ENCODE assay signal across 19 cellular contexts in the genomic region with DNA sequence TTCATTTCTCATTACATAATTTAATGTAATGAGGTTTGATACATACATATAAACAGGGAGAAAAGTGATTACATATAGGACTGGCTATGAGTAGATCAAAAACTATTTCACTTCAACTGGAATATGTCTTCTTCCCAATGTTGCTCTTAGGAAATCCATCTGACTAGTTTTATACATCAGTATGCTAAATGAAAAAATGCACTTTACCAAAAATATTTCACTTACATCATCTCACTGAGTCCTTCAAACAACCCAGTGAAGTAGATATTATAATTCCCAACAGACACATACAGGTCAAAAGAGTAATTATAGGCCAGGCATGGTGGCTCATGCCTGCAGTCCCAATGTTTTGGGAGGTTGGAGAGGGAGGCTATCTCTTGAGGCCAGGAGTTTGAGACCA.
DNase-seq lines count a peak whose midpoint lies in the region; ATAC-seq and TF ChIP-seq lines count a peak whose summit lies in the region.
"Had no signal": no experiment of that assay in that cellular context is flagged by ENCODE, and none has a peak within 500 bp of the region (broad histone marks: within the 10 kb centered on the region; RNA-seq: fewer than 3 reads in every experiment).

No MANE protein-coding gene starts in this region.

- H2AFZ ChIP-seq in GM23248: no peak overlapping the region
- H2AFZ ChIP-seq: GM23338 had no signal

- no peaks in the 10 kb centered on the region for H3K9me2 ChIP-seq in GM23248 (ENCODE audit: insufficient read depth)

- H3K18ac ChIP-seq in mesendoderm (ENCODE audit: low read length): no peak overlapping the region

- no peak for ATAC-seq in GM21737 (IDR thresholded peaks at IDR 0.05; ENCODE audit: unreplicated experiment)
- ATAC-seq: GM23338 had no signal

- H3K23ac ChIP-seq in mesendoderm (ENCODE audit: low read length): no peak overlapping the region

- H3K27ac Mint-ChIP-seq in chondrocyte (ENCODE audit: unreplicated experiment): peak overlapping the region; percentile 58
- H3K27ac Mint-ChIP-seq: CD4-positive, alpha-beta memory T cell; GM23338 had no signal

- no peak overlapping the region for H2BK15ac ChIP-seq in mesendoderm (replicated peaks; ENCODE audit: low read depth)

- in situ Hi-C loops in GM23248 (cut with MboI): no loop called here

- H3K27ac ChIP-seq in AG04450 (ENCODE audit: low read depth, low read length) (peak overlapping the region; percentile 57), GM23248 (no peak overlapping the region), mesendoderm (ENCODE audit: low read depth, low read length) (no peak overlapping the region)
- H3K27ac ChIP-seq: HL-60 had no signal

- no peak overlapping the region for H4K5ac ChIP-seq in mesendoderm (ENCODE audit: low read length)

- no peak overlapping the region for H3K4me3 Mint-ChIP-seq in chondrocyte (ENCODE audit: unreplicated experiment)
- H3K4me3 Mint-ChIP-seq: CD4-positive, alpha-beta memory T cell; GM23338 had no signal

- H3K36me3 ChIP-seq in GM23248 (ENCODE audit: low read depth) (no peaks in the 10 kb centered on the region), mesendoderm (ENCODE audit: control insufficient read depth, insufficient read depth, low read length) (no peaks in the 10 kb centered on the region)
- H3K36me3 ChIP-seq: BE2C had no signal

- H3K9me3 Mint-ChIP-seq in chondrocyte (ENCODE audit: low read depth): peaks cover 21% of the 10 kb centered on the region

- peaks cover 6% of the 10 kb centered on the region for H3K4me1 Mint-ChIP-seq in chondrocyte (ENCODE audit: low read depth)
- H3K4me1 Mint-ChIP-seq: CD4-positive, alpha-beta memory T cell; GM23338 had no signal

- no peak overlapping the region for H3K9ac ChIP-seq in GM23248
- no peak overlapping the region for H3K9ac ChIP-seq in mesendoderm (ENCODE audit: low read length)

- DNase-seq in AG04450 (ENCODE audit: low read depth, low spot score) (peak; percentile 32), GM23248 (peak; percentile 50), chondrocyte (ENCODE audit: low spot score) (no peak), fibroblast of villous mesenchyme (ENCODE audit: low read depth) (peak; percentile 43), DMS79 treated with DMSO at 0.1 percent for 48 hours (lab: John Stamatoyannopoulos, UW) (no peak), A172 (ENCODE audit: low spot score) (no peak), mesendoderm (no peak)
- DNase-seq: 8988T; BE2C; CD4-positive, alpha-beta memory T cell; Karpas-422; MM.1S; NCI-H1417; NCI-H1930; NCI-H2171 treated with DMSO at 0.1 percent for 48 hours; NCI-H82 had no signal

- no peak overlapping the region for H2BK120ac ChIP-seq in mesendoderm (ENCODE audit: low read depth, low read length)

- H3K4ac ChIP-seq in mesendoderm (ENCODE audit: low read depth, low read length): no peak overlapping the region

- no peak overlapping the region for H4K8ac ChIP-seq in mesendoderm (ENCODE audit: low read depth, low read length)

- no peaks in the 10 kb centered on the region for H3K36me3 Mint-ChIP-seq in chondrocyte (ENCODE audit: low read depth)
- H3K36me3 Mint-ChIP-seq: CD4-positive, alpha-beta memory T cell had no signal

- no peak overlapping the region for H3K56ac ChIP-seq in mesendoderm (ENCODE audit: low read length)

- no peaks in the 10 kb centered on the region for H4K20me1 ChIP-seq in GM23248 (ENCODE audit: insufficient read depth)

- no peaks in the 10 kb centered on the region for H3K27me3 ChIP-seq in AG04450 (ENCODE audit: control insufficient read depth, insufficient read depth, low read length)
- H3K27me3 ChIP-seq in GM23248 (replicated peaks; ENCODE audit: insufficient read depth): no peaks in the 10 kb centered on the region
- H3K27me3 ChIP-seq in mesendoderm (ENCODE audit: insufficient read depth, low read length, poor library complexity): no peaks in the 10 kb centered on the region
- H3K27me3 ChIP-seq: BE2C had no signal

- TF ChIP-seq CTCF in AG04450 (IDR thresholded peaks at IDR 0.05; ENCODE audit: low read depth, low read length): no peak
- no peak for TF ChIP-seq CTCF in chondrocyte (IDR thresholded peaks at IDR 0.05)
- no peak for TF ChIP-seq CTCF in fibroblast of villous mesenchyme (IDR thresholded peaks at IDR 0.05; ENCODE audit: insufficient read depth, low read depth, low read length)

- CTCF ChIA-PET in AG04450 (lab: Charles Lee): no interaction called here

- H3K9me3 ChIP-seq in AG04450 (ENCODE audit: control insufficient read depth, insufficient read depth, low read length): no peaks in the 10 kb centered on the region
- H3K9me3 ChIP-seq in GM23248 (ENCODE audit: low read depth): no peaks in the 10 kb centered on the region
- H3K9me3 ChIP-seq: BE2C had no signal

- H2AK5ac ChIP-seq in mesendoderm (ENCODE audit: low read length): no peak overlapping the region

- H3K4me1 ChIP-seq in GM23248 (ENCODE audit: insufficient read depth) (no peaks in the 10 kb centered on the region), mesendoderm (ENCODE audit: control insufficient read depth, low read depth, low read length) (no peaks in the 10 kb centered on the region)
- H3K4me1 ChIP-seq: BE2C had no signal

- no peaks in the 10 kb centered on the region for H3K79me1 ChIP-seq in mesendoderm (ENCODE audit: low read length)

- H3K79me2 ChIP-seq in GM23248 (ENCODE audit: insufficient read depth) (no peaks in the 10 kb centered on the region), mesendoderm (ENCODE audit: control insufficient read depth, insufficient read depth, low read length) (no peaks in the 10 kb centered on the region)

- POLR2A ChIA-PET in AG04450 (lab: Yijun Ruan, JAX): no interaction called here

- H2BK5ac ChIP-seq in mesendoderm (ENCODE audit: low read length): no peak overlapping the region

- no peaks in the 10 kb centered on the region for H3F3A ChIP-seq in GM23248 (ENCODE audit: insufficient read depth)

- H3K4me3 ChIP-seq in AG04450 (ENCODE audit: low read depth, low read length) (no peak overlapping the region), GM23248 (no peak overlapping the region), fibroblast of villous mesenchyme (ENCODE audit: low read depth, low read length) (no peak overlapping the region), mesendoderm (ENCODE audit: low read length) (no peak overlapping the region)
- H3K4me3 ChIP-seq: GM23338 had no signal

- H3K27me3 Mint-ChIP-seq in chondrocyte (ENCODE audit: low read depth): no peaks in the 10 kb centered on the region
- H3K27me3 Mint-ChIP-seq: CD4-positive, alpha-beta memory T cell had no signal

- no peak overlapping the region for H3K4me2 ChIP-seq in GM23248 (ENCODE audit: unreplicated experiment)
- H3K4me2 ChIP-seq in mesendoderm (ENCODE audit: low read length): no peak overlapping the region
- H3K4me2 ChIP-seq: GM23338 had no signal

Comparison
In these comparisons a context has a peak if more than half of its experiments do, and no peak if none do; other contexts are left out.
1. DNase-seq: peak in AG04450 (single experiment), GM23248 (single experiment) and fibroblast of villous mesenchyme (single experiment); none in chondrocyte (single experiment), DMS79 treated with DMSO at 0.1 percent for 48 hours (single experiment), A172 (single experiment) and mesendoderm (single experiment).